In the genomic region with DNA sequence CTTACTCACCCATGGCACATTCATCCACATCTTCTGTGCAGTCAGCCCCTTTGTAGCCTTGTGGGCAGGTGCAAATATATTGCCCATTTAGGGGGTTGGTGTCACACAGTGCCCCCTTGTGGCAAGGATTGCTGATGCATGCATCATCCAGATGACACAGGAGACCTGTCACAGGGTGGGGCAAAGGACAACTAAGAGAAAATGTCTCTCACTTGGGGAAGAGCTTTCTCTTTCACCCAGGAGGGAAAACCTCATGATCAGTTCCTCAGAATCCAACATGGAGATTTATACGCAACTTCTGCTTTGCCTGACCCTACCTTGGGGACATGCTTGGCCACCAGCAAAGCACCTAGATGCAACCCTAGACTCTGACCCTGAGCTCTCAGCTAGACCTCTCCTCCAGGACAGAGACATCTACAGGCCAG, we compare ENCODE assay signal across 8 cellular contexts.
DNase-seq lines count a peak whose midpoint lies in the region; ATAC-seq and TF ChIP-seq lines count a peak whose summit lies in the region.

No MANE protein-coding gene starts in this region.

- no peak overlapping the region for H3K4me3 ChIP-seq in fibroblast of the aortic adventitia (ENCODE audit: low read depth, low read length)

- ATAC-seq in HG02943 (IDR thresholded peaks at IDR 0.05; ENCODE audit: low read depth, unreplicated experiment), result peak; percentile 80

- H3K4me3 Mint-ChIP-seq in progenitor cell of endocrine pancreas (ENCODE audit: low read depth), result no peak overlapping the region

- H3K27me3 Mint-ChIP-seq in progenitor cell of endocrine pancreas, result no peaks in the 10 kb centered on the region

- peaks cover 33% of the 10 kb centered on the region for H3K36me3 Mint-ChIP-seq in progenitor cell of endocrine pancreas (ENCODE audit: insufficient read depth)

- H3K27ac Mint-ChIP-seq in progenitor cell of endocrine pancreas, result peak overlapping the region; percentile 78

- TF ChIP-seq CTCF in fibroblast of the aortic adventitia (IDR thresholded peaks at IDR 0.05; ENCODE audit: insufficient read depth, low read length) (peak; percentile 62), progenitor cell of endocrine pancreas (IDR thresholded peaks at IDR 0.05; ENCODE audit: unreplicated experiment) (peak; percentile 73)

- no peaks in the 10 kb centered on the region for H3K4me1 Mint-ChIP-seq in progenitor cell of endocrine pancreas (ENCODE audit: low read depth)

- DNase-seq in SKM-1 (lab: John Stamatoyannopoulos, UW; ENCODE audit: unreplicated experiment), result peak; percentile 8
- DNase-seq in SKM-1 treated with dmso at 0.1 percent for 144 hours (lab: John Stamatoyannopoulos, UW; ENCODE audit: unreplicated experiment), result no peak
- peak; percentile 28 for DNase-seq in OCI-M2 (lab: John Stamatoyannopoulos, UW; ENCODE audit: unreplicated experiment)
- peak; percentile 71 for DNase-seq in activated T-cell treated with anti-CD3 and anti-CD28 coated beads for 48 hours (ENCODE audit: low read depth)
- peak; percentile 39 for DNase-seq in fibroblast of the aortic adventitia (ENCODE audit: low read depth)
- peak; percentile 45 for DNase-seq in progenitor cell of endocrine pancreas (ENCODE audit: low spot score, unreplicated experiment)
- DNase-seq in amniotic stem cell (lab: John Stamatoyannopoulos, UW), result no peak

- H3K9me3 Mint-ChIP-seq in progenitor cell of endocrine pancreas (ENCODE audit: low read depth), result no peaks in the 10 kb centered on the region

Comparison
In these comparisons a context has a peak if more than half of its experiments do, and no peak if none do; other contexts are left out.
1. DNase-seq: peak in SKM-1 (single experiment), OCI-M2 (single experiment), activated T-cell treated with anti-CD3 and anti-CD28 coated beads for 48 hours (single experiment), fibroblast of the aortic adventitia (single experiment) and progenitor cell of endocrine pancreas (single experiment); none in SKM-1 treated with dmso at 0.1 percent for 144 hours (single experiment) and amniotic stem cell (single experiment).